In genomic region chr11:107857550-107858216, GRCh38 we compare ENCODE assay signal across 8 cellular contexts. TPM values are rescaled to one million over a fixed set of nuclear protein-coding genes. Genes with fewer than 3 reads are reported as not detected.
DNase-seq lines count a peak whose midpoint lies in the region; ATAC-seq and TF ChIP-seq lines count a peak whose summit lies in the region.

No MANE protein-coding gene starts in this region.

- H3K9me3 Mint-ChIP-seq in activated naive CD4-positive, alpha-beta T cell treated with anti-CD3 and anti-CD28 coated beads, Interleukin-2, amount 50 U/mL, for 72 hours = no peaks in the 10 kb centered on the region

- peaks cover 12 to 24% of the 10 kb centered on the region in 2 donors for H3K36me3 Mint-ChIP-seq in activated naive CD4-positive, alpha-beta T cell treated with anti-CD3 and anti-CD28 coated beads, Interleukin-2, amount 50 U/mL, for 72 hours

- H3F3A ChIP-seq in DOHH2 (ENCODE audit: control insufficient read depth, insufficient read depth) = peaks cover 7% of the 10 kb centered on the region; the same call in 1 of the 2 replicates

- peak overlapping the region; percentile 91 to 95 for H3K27ac Mint-ChIP-seq in activated naive CD4-positive, alpha-beta T cell treated with anti-CD3 and anti-CD28 coated beads, Interleukin-2, amount 50 U/mL, for 72 hours

- no peak for TF ChIP-seq CTCF in DOHH2 (IDR thresholded peaks at IDR 0.05; ENCODE audit: low read depth, low read length, poor library complexity, severe bottlenecking)

- peak in 1 of 2 donors; percentile 31 for DNase-seq in activated naive CD4-positive, alpha-beta T cell treated with anti-CD3 and anti-CD28 coated beads, Interleukin-2, amount 50 U/mL, for 72 hours (ENCODE audit: low spot score in 2 of 2)
- DNase-seq in activated effector memory CD4-positive, alpha-beta T cell treated with Interleukin-2 at 50 U/mL for 16 hours = no peak
- DNase-seq in NCI-H2171 (lab: John Stamatoyannopoulos, UW) (no peak), activated gamma-delta T cell treated with Interleukin-2 at 50 U/mL for 16 hours (no peak)

- H3K36me3 ChIP-seq in DOHH2 (ENCODE audit: control insufficient read depth, low read length) (peaks cover 4% of the 10 kb centered on the region; the same call in 1 of the 2 replicates), iPS-20b (ENCODE audit: insufficient read depth, low read depth, low read length) (no peaks in the 10 kb centered on the region), stomach smooth muscle (ENCODE audit: control insufficient read depth in 2 of 2, insufficient read depth in 2 of 2, low read length in 2 of 2) (no peaks in the 10 kb centered on the region)

- H3K4me2 ChIP-seq in DOHH2 (ENCODE audit: low read length) = peak overlapping the region; percentile 81

- ATAC-seq in HG03575 (IDR thresholded peaks at IDR 0.05; ENCODE audit: extremely low read depth, insufficient number of reproducible peaks, low FRiP score, unreplicated experiment) = peak; percentile 0
- no peak for ATAC-seq in activated naive CD4-positive, alpha-beta T cell treated with anti-CD3 and anti-CD28 coated beads, Interleukin-2, amount 50 U/mL, for 72 hours

- H3K9me3 ChIP-seq in DOHH2 (ENCODE audit: control insufficient read depth, insufficient read depth, low read length) (no peaks in the 10 kb centered on the region), iPS-20b (ENCODE audit: insufficient read depth, low read depth, low read length) (no peaks in the 10 kb centered on the region), stomach smooth muscle (ENCODE audit: control insufficient read depth in 2 of 2, low read length in 2 of 2) (no peaks in the 10 kb centered on the region)

- no peaks in the 10 kb centered on the region for H3K9me2 ChIP-seq in DOHH2 (replicated peaks; ENCODE audit: control insufficient read depth, low read length)

- H3K27me3 ChIP-seq in DOHH2 (ENCODE audit: control insufficient read depth, low read length) (peaks cover 5% of the 10 kb centered on the region; the same call in 1 of the 2 replicates), iPS-20b (ENCODE audit: insufficient read depth, low read length) (peaks cover 35% of the 10 kb centered on the region), stomach smooth muscle (ENCODE audit: control insufficient read depth in 1 of 2, insufficient read depth in 2 of 2, low read length in 2 of 2) (no peaks in the 10 kb centered on the region)

- H4K20me1 ChIP-seq in DOHH2 (ENCODE audit: control insufficient read depth, insufficient read depth, low read depth, low read length) = peaks cover 2% of the 10 kb centered on the region; the same call in 1 of the 2 replicates

- H3K27ac ChIP-seq in DOHH2 (ENCODE audit: low read depth, low read length) (peak overlapping the region; percentile 53), iPS-20b (ENCODE audit: low read length) (no peak overlapping the region), stomach smooth muscle (ENCODE audit: low read length) (no peak overlapping the region)

- H3K4me1 ChIP-seq in DOHH2 (ENCODE audit: control insufficient read depth, low read length) (peaks cover 22% of the 10 kb centered on the region), iPS-20b (ENCODE audit: insufficient read depth, low read length) (peaks cover 8% of the 10 kb centered on the region), stomach smooth muscle (ENCODE audit: control insufficient read depth, insufficient read depth, low read length) (peaks cover 18% of the 10 kb centered on the region)

- H3K4me3 ChIP-seq in DOHH2 (ENCODE audit: low read length) = peak overlapping the region; percentile 99
- peak overlapping the region; percentile 99 for H3K4me3 ChIP-seq in iPS-20b (ENCODE audit: low read length)
- H3K4me3 ChIP-seq in stomach smooth muscle (ENCODE audit: low read length in 2 of 2) = peak overlapping the region; percentile 79 to 83

- peak overlapping the region; percentile 79; the same call in 1 of the 2 replicates for H3K9ac ChIP-seq in iPS-20b (ENCODE audit: low read depth, low read length)
- H3K9ac ChIP-seq in stomach smooth muscle (ENCODE audit: low read length in 2 of 2) = peak overlapping the region; percentile 29 to 68

- peaks cover 63% of the 10 kb centered on the region for H3K79me2 ChIP-seq in DOHH2 (ENCODE audit: control insufficient read depth, low read length)

RNA-seq across cellular contexts. Expression of gene SLC35F2, which starts 0.9 kb away (rescaled TPM):
- 10 to 100 TPM; 11.7 to 27.0 TPM for total RNA-seq in activated naive CD4-positive, alpha-beta T cell treated with anti-CD3 and anti-CD28 coated beads, Interleukin-2, amount 50 U/mL, for 72 hours
